11 cellular contexts compared by ENCODE assay signal in the genomic region with DNA sequence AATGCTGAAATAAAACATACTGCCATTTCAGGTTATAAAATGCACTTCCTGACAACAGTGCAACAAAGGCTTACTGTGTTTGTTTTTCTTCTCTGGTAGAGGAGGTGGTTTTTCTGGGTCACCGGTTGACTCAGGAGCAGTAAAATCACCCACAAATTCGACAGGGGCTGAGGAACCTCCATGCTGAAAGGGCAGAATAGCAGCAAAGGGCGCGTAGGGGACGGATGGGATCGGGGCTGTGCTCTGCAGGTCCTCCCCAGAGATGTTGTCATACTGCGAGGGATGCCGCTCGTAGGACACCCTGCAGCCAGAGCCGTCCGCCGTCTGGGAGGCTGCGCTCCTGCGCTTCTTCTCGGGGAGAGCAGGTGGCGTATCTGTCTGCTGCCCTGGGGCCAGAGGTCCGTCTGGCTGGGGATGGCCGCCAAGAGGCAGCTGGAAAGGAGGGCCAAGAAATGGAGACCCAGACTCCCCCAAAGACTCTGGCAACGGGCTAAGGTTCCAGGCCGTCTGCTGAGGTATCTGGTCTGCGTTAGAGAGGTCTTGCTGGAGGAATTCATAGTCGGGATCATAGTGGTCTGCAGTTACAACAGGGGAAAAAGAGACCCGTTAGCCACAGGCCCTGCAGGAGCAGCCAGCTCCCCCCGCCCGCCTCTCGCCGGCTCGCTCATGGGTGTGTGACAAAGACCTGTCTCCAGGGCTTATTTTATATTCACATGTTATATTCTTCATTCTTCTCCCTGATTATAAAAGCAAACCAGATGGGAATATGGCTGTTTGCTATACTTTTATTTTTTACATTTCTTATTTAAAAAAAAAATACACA.
DNase-seq lines count a peak whose midpoint lies in the region; ATAC-seq and TF ChIP-seq lines count a peak whose summit lies in the region.
"Had no signal": no experiment of that assay in that cellular context is flagged by ENCODE, and none has a peak within 500 bp of the region (broad histone marks: within the 10 kb centered on the region; RNA-seq: fewer than 3 reads in every experiment).

No MANE protein-coding gene starts in this region.

- peaks cover 16 to 53% (median 47%) of the 10 kb centered on the region in 3 donors for H3K4me1 Mint-ChIP-seq in T-cell
- H3K4me1 Mint-ChIP-seq in stimulated activated naive B cell treated with anti-CD40 and anti-IgM and Interleukin-4, amounts not matched to agents 10 μg/mL and 1 μg/mL and 100 μg/mL, for 72 hours = peaks cover 66 to 95% of the 10 kb centered on the region in 2 donors

- H3K27ac ChIP-seq in esophagus squamous epithelium = peak overlapping the region in 3 of 4 donors; percentile 23 to 31 (median 26)

- DNase-seq in activated gamma-delta T cell treated with Interleukin-2 at 50 U/mL for 16 hours = peak; percentile 16
- no peak for DNase-seq in activated gamma-delta T cell (lab: John Stamatoyannopoulos, UW)
- peak in 4 of 34 experiments; percentile 19 to 38 (median 24) for DNase-seq in T-cell
- DNase-seq in esophagus squamous epithelium (lab: John Stamatoyannopoulos, UW) = no peak
- DNase-seq in stimulated activated naive B cell treated with anti-CD40 and anti-IgM and Interleukin-4, amounts not matched to agents 10 μg/mL and 1 μg/mL and 100 μg/mL, for 72 hours = no peak
- DNase-seq in NCI-H2107 (lab: John Stamatoyannopoulos, UW) = no peak
- DNase-seq: NCI-H2171 treated with DMSO at 0.1 percent for 48 hours, sigmoid colon had no signal

- POLR2A ChIA-PET in T-cell (lab: Charles Lee) = no interaction called here

- peaks cover 13 to 94% (median 14%) of the 10 kb centered on the region in 3 donors for H3K36me3 ChIP-seq in esophagus squamous epithelium

- H3K27me3 Mint-ChIP-seq in T-cell = no peaks in the 10 kb centered on the region
- no peaks in the 10 kb centered on the region for H3K27me3 Mint-ChIP-seq in stimulated activated naive B cell treated with anti-CD40 and anti-IgM and Interleukin-4, amounts not matched to agents 10 μg/mL and 1 μg/mL and 100 μg/mL, for 72 hours

- ATAC-seq in T-cell (replicated peaks in 1 of 4) = no peak
- ATAC-seq in stimulated activated naive B cell treated with anti-CD40 and anti-IgM and Interleukin-4, amounts not matched to agents 10 μg/mL and 1 μg/mL and 100 μg/mL, for 72 hours (replicated peaks) = no peak
- ATAC-seq in GM21381 (IDR thresholded peaks at IDR 0.05; ENCODE audit: unreplicated experiment) = no peak
- ATAC-seq in HG03159 (IDR thresholded peaks at IDR 0.05; ENCODE audit: unreplicated experiment) = no peak

- H3K4me1 ChIP-seq in esophagus squamous epithelium = peaks cover 0 to 49% (median 3%) of the 10 kb centered on the region in 3 donors
- H3K4me1 ChIP-seq: sigmoid colon had no signal

- no peak for TF ChIP-seq CTCF in esophagus squamous epithelium (IDR thresholded peaks at IDR 0.05)

- intact Hi-C loops in esophagus squamous epithelium (cut with DNase I) = no loop called here

- no peak for TF ChIP-seq POLR2A in esophagus squamous epithelium (IDR thresholded peaks at IDR 0.05)

- CTCF ChIA-PET in T-cell (lab: Charles Lee) = no interaction called here

- 86 to 90% methylated on average over 16 to 18 of the region's 28 CpGs for WGBS in esophagus squamous epithelium, 2 donors

- no peaks in the 10 kb centered on the region for H3K9me3 ChIP-seq in esophagus squamous epithelium
- H3K9me3 ChIP-seq: sigmoid colon, upper lobe of left lung had no signal

- H3K27ac Mint-ChIP-seq in T-cell = peak overlapping the region; percentile 79 to 83
- H3K27ac Mint-ChIP-seq in stimulated activated naive B cell treated with anti-CD40 and anti-IgM and Interleukin-4, amounts not matched to agents 10 μg/mL and 1 μg/mL and 100 μg/mL, for 72 hours = peak overlapping the region; percentile 85

- peak overlapping the region in 1 of 3 donors; percentile 17 for H3K4me3 Mint-ChIP-seq in T-cell
- H3K4me3 Mint-ChIP-seq in stimulated activated naive B cell treated with anti-CD40 and anti-IgM and Interleukin-4, amounts not matched to agents 10 μg/mL and 1 μg/mL and 100 μg/mL, for 72 hours = peak overlapping the region; percentile 13 to 25

- H3K9me3 Mint-ChIP-seq in T-cell = no peaks in the 10 kb centered on the region
- H3K9me3 Mint-ChIP-seq in stimulated activated naive B cell treated with anti-CD40 and anti-IgM and Interleukin-4, amounts not matched to agents 10 μg/mL and 1 μg/mL and 100 μg/mL, for 72 hours = peaks cover 0 to 6% of the 10 kb centered on the region in 2 donors

- peaks cover 66% of the 10 kb centered on the region for H3K36me3 Mint-ChIP-seq in T-cell
- H3K36me3 Mint-ChIP-seq in stimulated activated naive B cell treated with anti-CD40 and anti-IgM and Interleukin-4, amounts not matched to agents 10 μg/mL and 1 μg/mL and 100 μg/mL, for 72 hours = peaks cover 69 to 91% of the 10 kb centered on the region in 2 donors

- no peak overlapping the region for H3K4me3 ChIP-seq in esophagus squamous epithelium
- H3K4me3 ChIP-seq: sigmoid colon, upper lobe of left lung had no signal

- H3K27me3 ChIP-seq in esophagus squamous epithelium = no peaks in the 10 kb centered on the region
- H3K27me3 ChIP-seq: sigmoid colon, upper lobe of left lung had no signal
